Comparison of ENCODE assay signal across 8 cellular contexts in the genomic region with DNA sequence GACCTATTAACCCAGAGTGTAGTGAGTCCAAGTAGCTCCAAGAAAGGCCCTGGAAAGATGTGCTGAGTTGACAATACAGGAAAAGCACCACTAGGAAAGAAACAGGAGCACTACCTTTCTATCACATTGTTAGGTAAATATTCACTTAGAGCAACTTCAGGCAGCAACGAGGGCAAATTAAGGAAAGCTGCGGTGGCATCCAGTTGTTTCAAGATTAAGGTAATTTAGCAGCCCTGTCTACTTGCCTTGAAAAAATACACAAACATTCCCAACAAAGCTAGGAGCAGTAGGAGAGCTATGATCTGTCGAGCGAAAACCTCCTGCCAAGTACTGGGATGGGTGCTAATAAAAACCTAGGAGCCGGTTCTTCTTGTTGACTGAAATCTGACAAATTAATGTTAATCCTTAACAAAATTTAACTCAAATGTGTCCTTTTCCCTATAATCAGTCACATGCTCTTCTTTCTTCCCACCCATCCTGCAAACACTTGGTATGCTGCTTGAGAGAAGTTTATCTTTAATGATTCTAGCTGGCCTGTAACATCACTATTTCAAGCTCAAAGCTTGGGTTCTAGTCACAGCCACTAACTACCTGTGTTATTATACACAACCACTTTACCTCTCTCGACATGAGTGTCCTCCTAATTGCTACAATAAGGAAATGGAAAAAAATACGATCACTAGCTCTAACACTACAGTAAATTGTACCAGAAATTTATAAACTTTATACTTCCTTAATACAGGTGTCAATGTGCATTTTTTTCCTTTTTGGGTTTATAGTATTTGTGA. TPM values are rescaled to one million over a fixed set of nuclear protein-coding genes. Genes with fewer than 3 reads are reported as not detected.
DNase-seq lines count a peak whose midpoint lies in the region; ATAC-seq, FAIRE-seq and TF ChIP-seq lines count a peak whose summit lies in the region.

No MANE protein-coding gene starts in this region.

- no peaks in the 10 kb centered on the region for H3K27me3 Mint-ChIP-seq in CD4-positive, CD25-positive, alpha-beta regulatory T cell
- no peaks in the 10 kb centered on the region for H3K27me3 Mint-ChIP-seq in activated T-helper 17 cell treated with anti-CD3 and anti-CD28 coated beads, Interleukin-2, amount 50 U/mL, for 72 hours

- H3K36me3 ChIP-seq in CD4-positive, CD25-positive, alpha-beta regulatory T cell (ENCODE audit: control insufficient read depth, insufficient read depth, low read length): no peaks in the 10 kb centered on the region
- H3K36me3 ChIP-seq in HepG2 (replicated peaks in 1 of 2; ENCODE audit: control insufficient read depth in 1 of 2, insufficient read depth in 2 of 2, low read length in 2 of 2): no peaks in the 10 kb centered on the region; a peak in 1 of 5 replicates

- H3K9me3 ChIP-seq in CD4-positive, CD25-positive, alpha-beta regulatory T cell (ENCODE audit: control insufficient read depth in 2 of 2, low read length in 2 of 2): peaks cover 0 to 2% of the 10 kb centered on the region in 2 experiments
- H3K9me3 ChIP-seq in HepG2 (ENCODE audit: low read length): peaks cover 7% of the 10 kb centered on the region; the same call in 1 of the 2 replicates

- H3K27ac ChIP-seq in CD4-positive, CD25-positive, alpha-beta regulatory T cell (ENCODE audit: insufficient read depth, low read length, poor library complexity, severe bottlenecking): no peak overlapping the region
- peak overlapping the region; percentile 96 for H3K27ac ChIP-seq in HepG2 (ENCODE audit: extremely low read length, insufficient read depth, low read length)

- TF ChIP-seq CTCF in HepG2 (CRISPR knock-in tag; IDR thresholded peaks at IDR 0.05): no peak

- CTCF ChIA-PET in HepG2 (lab: Yijun Ruan, JAX; ENCODE audit: low intra/inter-chr PET ratio, low total read pairs): no interaction called here

- no peak for ATAC-seq in CD4-positive, CD25-positive, alpha-beta regulatory T cell (ENCODE audit: low read depth in 2 of 2)
- no peak for ATAC-seq in activated T-helper 17 cell treated with anti-CD3 and anti-CD28 coated beads, Interleukin-2, amount 50 U/mL, for 72 hours (replicated peaks)
- ATAC-seq in HepG2 (no peak), HG03135 (IDR thresholded peaks at IDR 0.05; ENCODE audit: unreplicated experiment) (no peak), HG02870 (IDR thresholded peaks at IDR 0.05; ENCODE audit: unreplicated experiment) (no peak), HG03108 (IDR thresholded peaks at IDR 0.05; ENCODE audit: unreplicated experiment) (no peak)

- no peaks in the 10 kb centered on the region for H4K20me1 ChIP-seq in HepG2 (ENCODE audit: insufficient read depth, low read length)

- H3K27ac Mint-ChIP-seq in CD4-positive, CD25-positive, alpha-beta regulatory T cell: no peak overlapping the region
- H3K27ac Mint-ChIP-seq in activated T-helper 17 cell treated with anti-CD3 and anti-CD28 coated beads, Interleukin-2, amount 50 U/mL, for 72 hours: no peak overlapping the region

- H3K4me1 ChIP-seq in CD4-positive, CD25-positive, alpha-beta regulatory T cell (ENCODE audit: control insufficient read depth, insufficient read depth, low read length, poor library complexity, severe bottlenecking): peaks cover 30% of the 10 kb centered on the region
- peaks cover 58% of the 10 kb centered on the region for H3K4me1 ChIP-seq in HepG2 (ENCODE audit: insufficient read depth, low read length)

- H3K4me1 Mint-ChIP-seq in CD4-positive, CD25-positive, alpha-beta regulatory T cell: peaks cover 31 to 55% (median 46%) of the 10 kb centered on the region in 4 donors
- H3K4me1 Mint-ChIP-seq in activated T-helper 17 cell treated with anti-CD3 and anti-CD28 coated beads, Interleukin-2, amount 50 U/mL, for 72 hours: peaks cover 42% of the 10 kb centered on the region

- intact Hi-C loops in HepG2 (cut with micrococcal nuclease; ENCODE audit: unreplicated experiment): loop anchor here (5.0 kb wide), 1 partner anchor 46 kb away; no protein-coding TSS in a partner anchor

- no peak for TF ChIP-seq POLR2A in HepG2 (IDR thresholded peaks at IDR 0.05; ENCODE audit: insufficient read depth in 1 of 2, low read depth in 2 of 2, low read length in 2 of 2)

- H3K4me2 ChIP-seq in HepG2 (ENCODE audit: low read depth, low read length): peak overlapping the region; percentile 77

- WGBS in HepG2 (ENCODE audit: low lambda C conversion rate): 42% methylated on average over 7 of the region's 7 CpGs

- in situ Hi-C loops in HepG2 (cut with HindIII; ENCODE audit: extremely low pct_ligation_motif_present, low pct_unique_long_range_greater_than_20kb): no loop called here

- no peaks in the 10 kb centered on the region for H3K27me3 ChIP-seq in CD4-positive, CD25-positive, alpha-beta regulatory T cell (ENCODE audit: control insufficient read depth, insufficient read depth, low read length)
- no peaks in the 10 kb centered on the region for H3K27me3 ChIP-seq in HepG2 (ENCODE audit: control insufficient read depth in 1 of 2, insufficient read depth in 2 of 2, low read length in 2 of 2)

- BruUV-seq in HepG2 (replicated peaks; lab: Mats Ljungman, UMichigan): no TSS peak

- peaks cover 21% of the 10 kb centered on the region for H3K36me3 Mint-ChIP-seq in CD4-positive, CD25-positive, alpha-beta regulatory T cell
- peaks cover 18% of the 10 kb centered on the region for H3K36me3 Mint-ChIP-seq in activated T-helper 17 cell treated with anti-CD3 and anti-CD28 coated beads, Interleukin-2, amount 50 U/mL, for 72 hours (ENCODE audit: low read depth)

- peak overlapping the region; percentile 2 for H3K4me3 ChIP-seq in CD4-positive, CD25-positive, alpha-beta regulatory T cell (ENCODE audit: low read depth, low read length)
- H3K4me3 ChIP-seq in HepG2 (replicated peaks in 1 of 3; ENCODE audit: insufficient read depth in 1 of 3, low read depth in 2 of 3, low read length in 3 of 3): peak overlapping the region; percentile 71 to 95 (median 88); a peak in 5 of 6 replicates

- H2AFZ ChIP-seq in HepG2 (ENCODE audit: low read length): no peak overlapping the region

- POLR2A ChIA-PET in HepG2 (lab: Yijun Ruan, JAX): interaction anchor here (0.7 to 1.2 kb wide), 5 partner anchors 9 to 173 kb away, joined by 3 to 5 read pairs (median 3); no protein-coding TSS in a partner anchor

- H3K9me3 Mint-ChIP-seq in CD4-positive, CD25-positive, alpha-beta regulatory T cell: peaks cover 0 to 18% (median 8%) of the 10 kb centered on the region in 7 donors
- H3K9me3 Mint-ChIP-seq in activated T-helper 17 cell treated with anti-CD3 and anti-CD28 coated beads, Interleukin-2, amount 50 U/mL, for 72 hours: peaks cover 5% of the 10 kb centered on the region

- peaks cover 75% of the 10 kb centered on the region for H3K79me2 ChIP-seq in HepG2 (ENCODE audit: insufficient read depth, low read length)

- no peak for DNase-seq in CD4-positive, CD25-positive, alpha-beta regulatory T cell
- DNase-seq in HT-29 (ENCODE audit: low spot score): peak; percentile 56
- no peak for DNase-seq in HepG2 (ENCODE audit: low spot score)
- DNase-seq in EL: no peak

- H3K9ac ChIP-seq in HepG2 (ENCODE audit: insufficient read depth, low read depth, low read length): peak overlapping the region; percentile 47

- peak; percentile 4 for FAIRE-seq in HepG2 (lab: Jason Lieb, UNC)

- no peak for TF ChIP-seq RAD21 in HepG2 (CRISPR knock-in tag; IDR thresholded peaks at IDR 0.05)

- TF ChIP-seq EP300 in HepG2 (IDR thresholded peaks at IDR 0.05; ENCODE audit: low read depth in 2 of 2, low read length in 2 of 2): no peak
- no peak for TF ChIP-seq EP300 in HepG2 (CRISPR knock-in tag; IDR thresholded peaks at IDR 0.05; ENCODE audit: borderline replicate concordance)

- H3K4me3 Mint-ChIP-seq in CD4-positive, CD25-positive, alpha-beta regulatory T cell: peak overlapping the region in 2 of 4 donors; percentile 96 to 99
- H3K4me3 Mint-ChIP-seq in activated T-helper 17 cell treated with anti-CD3 and anti-CD28 coated beads, Interleukin-2, amount 50 U/mL, for 72 hours: peak overlapping the region; percentile 96

TF ChIP-seq in HepG2, 621 proteins besides CTCF, POLR2A, EP300 and RAD21 (continues in another document):
- TF ChIP-seq MAFK (conservative IDR thresholded peaks at IDR 0.05 in 1 of 2, IDR thresholded peaks at IDR 0.05 in 1 of 2; ENCODE audit: low read length in 2 of 2) (peak; percentile 97 to 98), MAFF (IDR thresholded peaks at IDR 0.05; ENCODE audit: low read depth, low read length) (peak; percentile 97), KLF6 (CRISPR knock-in tag; IDR thresholded peaks at IDR 0.05) (no peak), KDM2A (CRISPR knock-in tag; IDR thresholded peaks at IDR 0.05; ENCODE audit: borderline replicate concordance, low read depth) (no peak), MAFG (CRISPR knock-in tag; IDR thresholded peaks at IDR 0.05) (0 out of 2 replicates have a peak, but pooled peaks have one; percentile 32)

RNA-seq across cellular contexts. Expression of a gene that starts 2.0 kb away (rescaled TPM):
- 16.1 TPM for total RNA-seq in CD4-positive, CD25-positive, alpha-beta regulatory T cell
- polyA plus RNA-seq in CD4-positive, CD25-positive, alpha-beta regulatory T cell: 10 to 100 TPM; 68.7 to 91.9 (median 79.5) TPM
- 48.1 and 49.2 TPM in 2 replicates for total RNA-seq in HT-29 (2014; rRNA removed; shearing (Covaris generic))
- total RNA-seq in activated T-helper 17 cell treated with anti-CD3 and anti-CD28 coated beads, Interleukin-2, amount 50 U/mL, for 72 hours: 10 to 100 TPM; 73.7 to 94.7 TPM
- total RNA-seq in HepG2 (2016; rRNA removed; fragmentation: Illumina TruSeq; extraction: Trizol): 182 and 269 TPM in 2 replicates
- 66.8 and 71.6 TPM in 2 replicates for total RNA-seq in HepG2 (2016; cell fraction: cytosol; rRNA removed; fragmentation: Illumina TruSeq; extraction: Trizol; ENCODE audit: low read depth)
- total RNA-seq in HepG2 (2016; cell fraction: insoluble cytoplasmic fraction; rRNA removed; fragmentation: Illumina TruSeq; extraction: Trizol): 184 and 258 TPM in 2 replicates
- total RNA-seq in HepG2 (2016; cell fraction: membrane; rRNA removed; fragmentation: Illumina TruSeq; extraction: Trizol): 178 and 187 TPM in 2 replicates
- 79.1 and 82.2 TPM in 2 replicates for total RNA-seq in HepG2 (2016; cell fraction: nucleus; rRNA removed; fragmentation: Illumina TruSeq; extraction: Trizol)
- polyA plus RNA-seq in HepG2 (2011; rRNA removed): 35.5 and 51.6 TPM in 2 replicates
- polyA plus RNA-seq in HepG2 (2011; cell fraction: cytosol; rRNA removed): 33.7 and 51.5 TPM in 2 replicates
- polyA plus RNA-seq in HepG2 (2011; cell fraction: nucleus; rRNA removed): 16.7 and 21.8 TPM in 2 replicates
- 88.9 and 134 TPM in 2 replicates for polyA plus RNA-seq in HepG2 (2012)
- polyA plus RNA-seq in HepG2 (2016; cell fraction: cytosol; fragmentation: Illumina TruSeq; extraction: Trizol; ENCODE audit: low read depth): 103 and 113 TPM in 2 replicates
- polyA plus RNA-seq in HepG2 (2016; cell fraction: insoluble cytoplasmic fraction; fragmentation: Illumina TruSeq; extraction: Trizol; ENCODE audit: low read depth): 244 and 251 TPM in 2 replicates
- 158 and 166 TPM in 2 replicates for polyA plus RNA-seq in HepG2 (2016; cell fraction: membrane; fragmentation: Illumina TruSeq; extraction: Trizol; ENCODE audit: low read depth)
- polyA plus RNA-seq in HepG2 (2016; cell fraction: nucleus; fragmentation: Illumina TruSeq; extraction: Trizol; ENCODE audit: insufficient read depth, low read depth): 102 and 114 TPM in 2 replicates
- polyA minus RNA-seq in HepG2 (2011; rRNA and poly(A)+ RNA removed; ENCODE audit: low replicate concordance): 17.9 and 23.0 TPM in 2 replicates
- polyA minus RNA-seq in HepG2 (2011; cell fraction: cytosol; rRNA and poly(A)+ RNA removed): 25.4 and 27.8 TPM in 2 replicates
- polyA minus RNA-seq in HepG2 (2011; cell fraction: nucleus; rRNA and poly(A)+ RNA removed): 27.8 and 29.3 TPM in 2 replicates
